In genomic region chr2:226411727-226412360, GRCh38 we compare ENCODE assay signal across 14 cellular contexts.
DNase-seq lines count a peak whose midpoint lies in the region; ATAC-seq and TF ChIP-seq lines count a peak whose summit lies in the region.
"Had no signal": no experiment of that assay in that cellular context is flagged by ENCODE, and none has a peak within 500 bp of the region (broad histone marks: within the 10 kb centered on the region; RNA-seq: fewer than 3 reads in every experiment).

No MANE protein-coding gene starts in this region.

- no peak for ATAC-seq in GM18517 (IDR thresholded peaks at IDR 0.05; ENCODE audit: unreplicated experiment)
- no peak for ATAC-seq in activated CD8-positive, alpha-beta memory T cell treated with anti-CD3 and anti-CD28 coated beads, Interleukin-2, amount 10 ng/mL, durations not matched to agents 7 days and 5 days
- ATAC-seq: naive thymus-derived CD8-positive, alpha-beta T cell had no signal

- no peaks in the 10 kb centered on the region for H3K79me2 ChIP-seq in fibroblast of lung (ENCODE audit: control insufficient read depth, insufficient read depth, low read length)

- H3K4me3 ChIP-seq in fibroblast of lung (replicated peaks in 1 of 4; ENCODE audit: control extremely low read depth in 1 of 4, insufficient read depth in 1 of 4, low read depth in 3 of 4, low read length in 4 of 4) = no peak overlapping the region
- H3K4me3 ChIP-seq in neutrophil (ENCODE audit: low read depth in 1 of 2, low read length in 1 of 2) = no peak overlapping the region
- H3K4me3 ChIP-seq: sigmoid colon had no signal

- no peaks in the 10 kb centered on the region for H3K27me3 ChIP-seq in fibroblast of lung (ENCODE audit: control insufficient read depth, insufficient read depth, low read length)
- H3K27me3 ChIP-seq in neutrophil = no peaks in the 10 kb centered on the region
- H3K27me3 ChIP-seq: sigmoid colon had no signal

- H3K36me3 ChIP-seq in fibroblast of lung (ENCODE audit: control insufficient read depth, insufficient read depth, low read length) = no peaks in the 10 kb centered on the region
- no peaks in the 10 kb centered on the region for H3K36me3 ChIP-seq in neutrophil
- H3K36me3 ChIP-seq: sigmoid colon had no signal

- H3K27ac ChIP-seq in fibroblast of lung (ENCODE audit: insufficient read depth, low read length) = no peak overlapping the region
- peak overlapping the region; percentile 19 for H3K27ac ChIP-seq in neutrophil
- H3K27ac ChIP-seq: sigmoid colon had no signal

- no peak overlapping the region for H3K27ac Mint-ChIP-seq in activated CD8-positive, alpha-beta memory T cell treated with anti-CD3 and anti-CD28 coated beads, Interleukin-2, amount 10 ng/mL, durations not matched to agents 7 days and 5 days
- H3K27ac Mint-ChIP-seq: activated naive CD8-positive, alpha-beta T cell treated with anti-CD3 and anti-CD28 coated beads, Interleukin-2, amount 10 ng/mL, durations not matched to agents 7 days and 5 days had no signal

- H3K9me3 Mint-ChIP-seq in activated CD8-positive, alpha-beta memory T cell treated with anti-CD3 and anti-CD28 coated beads, Interleukin-2, amount 10 ng/mL, durations not matched to agents 7 days and 5 days (ENCODE audit: low read depth) = no peaks in the 10 kb centered on the region
- H3K9me3 Mint-ChIP-seq: activated naive CD8-positive, alpha-beta T cell treated with anti-CD3 and anti-CD28 coated beads, Interleukin-2, amount 10 ng/mL, durations not matched to agents 7 days and 5 days had no signal

- no peaks in the 10 kb centered on the region for H3K36me3 Mint-ChIP-seq in activated CD8-positive, alpha-beta memory T cell treated with anti-CD3 and anti-CD28 coated beads, Interleukin-2, amount 10 ng/mL, durations not matched to agents 7 days and 5 days
- H3K36me3 Mint-ChIP-seq: activated naive CD8-positive, alpha-beta T cell treated with anti-CD3 and anti-CD28 coated beads, Interleukin-2, amount 10 ng/mL, durations not matched to agents 7 days and 5 days; naive thymus-derived CD8-positive, alpha-beta T cell had no signal

- H3K4me1 Mint-ChIP-seq in activated CD8-positive, alpha-beta memory T cell treated with anti-CD3 and anti-CD28 coated beads, Interleukin-2, amount 10 ng/mL, durations not matched to agents 7 days and 5 days = no peaks in the 10 kb centered on the region
- H3K4me1 Mint-ChIP-seq: activated naive CD8-positive, alpha-beta T cell treated with anti-CD3 and anti-CD28 coated beads, Interleukin-2, amount 10 ng/mL, durations not matched to agents 7 days and 5 days had no signal

- H3K4me2 ChIP-seq in fibroblast of lung (ENCODE audit: extremely low read depth, insufficient read depth, low read length) = no peak overlapping the region

- CTCF ChIA-PET in activated CD8-positive, alpha-beta memory T cell treated with anti-CD3 and anti-CD28 coated beads, Interleukin-2, amount 10 ng/mL, durations not matched to agents 7 days and 5 days (lab: Charles Lee) = no interaction called here

- intact Hi-C loops in cardiac septum (cut with DNase I) = no loop called here

- no peak overlapping the region for H3K4me3 Mint-ChIP-seq in activated CD8-positive, alpha-beta memory T cell treated with anti-CD3 and anti-CD28 coated beads, Interleukin-2, amount 10 ng/mL, durations not matched to agents 7 days and 5 days
- H3K4me3 Mint-ChIP-seq: activated naive CD8-positive, alpha-beta T cell treated with anti-CD3 and anti-CD28 coated beads, Interleukin-2, amount 10 ng/mL, durations not matched to agents 7 days and 5 days; naive thymus-derived CD8-positive, alpha-beta T cell had no signal

- H2AFZ ChIP-seq in fibroblast of lung (ENCODE audit: low read length) = no peak overlapping the region

- H3K4me1 ChIP-seq in fibroblast of lung (ENCODE audit: control insufficient read depth, extremely low read depth, insufficient read depth, low read length) = no peaks in the 10 kb centered on the region
- peaks cover 8 to 13% of the 10 kb centered on the region in 2 experiments for H3K4me1 ChIP-seq in neutrophil (ENCODE audit: control insufficient read depth in 1 of 2, insufficient read depth in 1 of 2, low read depth in 1 of 2, low read length in 1 of 2)

- no peaks in the 10 kb centered on the region for H3K9me3 ChIP-seq in fibroblast of lung (ENCODE audit: control insufficient read depth, insufficient read depth, low read depth, low read length)
- no peaks in the 10 kb centered on the region for H3K9me3 ChIP-seq in neutrophil
- H3K9me3 ChIP-seq: sigmoid colon had no signal

- no peaks in the 10 kb centered on the region for H4K20me1 ChIP-seq in fibroblast of lung (ENCODE audit: control insufficient read depth, extremely low read depth, insufficient read depth, low read length)

- TF ChIP-seq CTCF in fibroblast of lung (conservative IDR thresholded peaks at IDR 0.05 in 1 of 2, IDR thresholded peaks at IDR 0.05 in 1 of 2; ENCODE audit: low read depth in 1 of 2, low read length in 2 of 2) = no peak
- no peak for TF ChIP-seq CTCF in neutrophil (IDR thresholded peaks at IDR 0.05)

- DNase-seq in GM03348 (ENCODE audit: low spot score) (peak; percentile 16), NCI-H226 (peak; percentile 43), fibroblast of lung (ENCODE audit: low read depth in 2 of 2) (peak; percentile 24 to 86), cardiac septum (ENCODE audit: low spot score) (no peak)
- DNase-seq in stimulated activated CD4-positive, alpha-beta T cell treated with anti-CD3 and anti-CD28 coated beads, Interleukin-15, amount 100 ng/mL, for 24 hours = no peak
- no peak for DNase-seq in activated CD8-positive, alpha-beta memory T cell treated with anti-CD3 and anti-CD28 coated beads, Interleukin-2, amount 10 ng/mL, durations not matched to agents 7 days and 5 days
- DNase-seq: activated naive CD8-positive, alpha-beta T cell treated with anti-CD3 and anti-CD28 coated beads, Interleukin-2, amount 10 ng/mL, durations not matched to agents 7 days and 5 days; activated T-cell treated with anti-CD3 and anti-CD28 coated beads for 4 hours; GDM1; naive thymus-derived CD8-positive, alpha-beta T cell; NCI-H2081; sigmoid colon had no signal

- peaks cover 6% of the 10 kb centered on the region for H3K27me3 Mint-ChIP-seq in activated CD8-positive, alpha-beta memory T cell treated with anti-CD3 and anti-CD28 coated beads, Interleukin-2, amount 10 ng/mL, durations not matched to agents 7 days and 5 days

- no peak overlapping the region for H3K9ac ChIP-seq in fibroblast of lung (ENCODE audit: insufficient read depth, low read length)

Comparison
In these comparisons a context has a peak if more than half of its experiments do, and no peak if none do; other contexts are left out.
1. DNase-seq: peak in GM03348 (single experiment), NCI-H226 (single experiment) and fibroblast of lung (2 of 2); none in stimulated activated CD4-positive, alpha-beta T cell treated with anti-CD3 and anti-CD28 coated beads, Interleukin-15, amount 100 ng/mL, for 24 hours (single experiment), cardiac septum (single experiment) and activated CD8-positive, alpha-beta memory T cell treated with anti-CD3 and anti-CD28 coated beads, Interleukin-2, amount 10 ng/mL, durations not matched to agents 7 days and 5 days (single experiment).